In the genomic region with DNA sequence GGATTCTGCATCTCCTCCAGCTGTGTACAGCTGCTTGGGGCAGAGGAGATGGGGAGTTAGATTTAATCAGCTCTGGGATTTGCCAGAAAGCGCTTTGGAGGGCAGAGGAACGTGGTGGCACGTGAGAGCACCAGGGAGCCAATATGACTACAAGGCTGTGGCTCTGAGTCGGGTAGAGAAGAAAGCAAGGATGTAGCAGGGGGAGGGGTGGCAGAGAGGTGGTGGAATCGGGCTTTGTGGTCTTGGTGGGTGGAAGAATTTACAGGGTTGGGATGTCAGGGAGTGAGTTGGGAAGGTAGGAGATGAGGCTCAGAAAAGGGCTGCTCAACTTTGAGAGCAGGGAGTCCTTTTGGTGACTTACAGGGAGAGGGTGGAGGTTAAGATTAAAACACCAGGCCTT, we compare ENCODE assay signal across 9 cellular contexts.
DNase-seq lines count a peak whose midpoint lies in the region; ATAC-seq and TF ChIP-seq lines count a peak whose summit lies in the region.
"Had no signal": no experiment of that assay in that cellular context is flagged by ENCODE, and none has a peak within 500 bp of the region (broad histone marks: within the 10 kb centered on the region; RNA-seq: fewer than 3 reads in every experiment).

No MANE protein-coding gene starts in this region.

- ATAC-seq in Right ventricle myocardium inferior (no peak), body of pancreas (no peak), natural killer cell (no peak), GM23338 (no peak)
- no peak for ATAC-seq in activated CD4-positive, CD25-positive, alpha-beta regulatory T cell treated with anti-CD3 and anti-CD28 coated beads, Interleukin-2, amount 50 U/mL, for 24 hours

- peaks cover 0 to 89% of the 10 kb centered on the region in 2 donors for H3K4me1 ChIP-seq in right atrium auricular region
- peaks cover 76% of the 10 kb centered on the region for H3K4me1 ChIP-seq in body of pancreas
- peaks cover 89% of the 10 kb centered on the region for H3K4me1 ChIP-seq in vagina
- H3K4me1 ChIP-seq in GM23338 (ENCODE audit: insufficient read depth): peaks cover 16% of the 10 kb centered on the region

- H3K4me2 ChIP-seq in GM23338: no peak overlapping the region

- H3K36me3 Mint-ChIP-seq in natural killer cell (no peaks in the 10 kb centered on the region), GM23338 (ENCODE audit: low read depth) (peaks cover 10% of the 10 kb centered on the region)

- no peaks in the 10 kb centered on the region for H3K36me3 ChIP-seq in right atrium auricular region
- H3K36me3 ChIP-seq in body of pancreas (replicated peaks in 1 of 2; ENCODE audit: insufficient read depth in 1 of 2, low read depth in 2 of 2): no peaks in the 10 kb centered on the region
- H3K36me3 ChIP-seq in vagina: no peaks in the 10 kb centered on the region
- no peaks in the 10 kb centered on the region for H3K36me3 ChIP-seq in GM23338 (ENCODE audit: insufficient read depth)

- H3K9me2 ChIP-seq in GM23338 (ENCODE audit: insufficient read depth): peaks cover 1% of the 10 kb centered on the region; the same call in 1 of the 2 replicates

- no peaks in the 10 kb centered on the region for H3K27me3 ChIP-seq in right atrium auricular region
- no peaks in the 10 kb centered on the region for H3K27me3 ChIP-seq in body of pancreas
- no peaks in the 10 kb centered on the region for H3K27me3 ChIP-seq in vagina
- H3K27me3 ChIP-seq in GM23338 (ENCODE audit: insufficient read depth): no peaks in the 10 kb centered on the region

- H3K4me1 Mint-ChIP-seq in natural killer cell (peaks cover 68 to 80% of the 10 kb centered on the region in 2 donors), GM23338 (peaks cover 50% of the 10 kb centered on the region)

- H3K79me2 ChIP-seq in GM23338 (replicated peaks; ENCODE audit: insufficient read depth): peaks cover 90% of the 10 kb centered on the region

- TF ChIP-seq POLR2A in body of pancreas (IDR thresholded peaks at IDR 0.05) (no peak), vagina (IDR thresholded peaks at IDR 0.05) (no peak)

- H3F3A ChIP-seq in GM23338 (replicated peaks; ENCODE audit: low read depth): no peaks in the 10 kb centered on the region

- H3K4me3 Mint-ChIP-seq in natural killer cell: peak overlapping the region; percentile 49
- H3K4me3 Mint-ChIP-seq in GM23338: no peak overlapping the region

- H4K20me1 ChIP-seq in GM23338 (replicated peaks; ENCODE audit: insufficient read depth): 0 out of 2 replicates have a peak, but pooled peaks cover 4% of the 10 kb centered on the region

- no peaks in the 10 kb centered on the region for H3K27me3 Mint-ChIP-seq in natural killer cell (ENCODE audit: low read depth in 2 of 2)
- peaks cover 5% of the 10 kb centered on the region for H3K27me3 Mint-ChIP-seq in GM23338 (ENCODE audit: insufficient read depth, low read depth, poor library complexity)

- H2AFZ ChIP-seq in GM23338: no peak overlapping the region

- TF ChIP-seq CTCF in right atrium auricular region (IDR thresholded peaks at IDR 0.05): no peak
- no peak for TF ChIP-seq CTCF in body of pancreas (IDR thresholded peaks at IDR 0.05)
- no peak for TF ChIP-seq CTCF in natural killer cell (IDR thresholded peaks at IDR 0.05)
- no peak for TF ChIP-seq CTCF in vagina (IDR thresholded peaks at IDR 0.05)
- TF ChIP-seq CTCF in GM23338 (conservative IDR thresholded peaks at IDR 0.05; ENCODE audit: low read depth in 2 of 2): no peak

- H3K9me3 Mint-ChIP-seq in natural killer cell: peaks cover under 1 to 5% of the 10 kb centered on the region in 2 donors
- peaks cover 13% of the 10 kb centered on the region for H3K9me3 Mint-ChIP-seq in GM23338

- intact Hi-C loops in Right ventricle myocardium inferior (cut with DNase I) (loop anchor here (5.0 kb wide), 1 partner anchor 73 kb away; no protein-coding TSS in a partner anchor), body of pancreas (cut with DNase I) (no loop called here), natural killer cell (cut with micrococcal nuclease) (loop anchor here (10.0 kb wide), 1 partner anchor 95 kb away; no protein-coding TSS in a partner anchor), vagina (cut with DNase I) (no loop called here)

- H3K4me3 ChIP-seq in right atrium auricular region (no peak overlapping the region), body of pancreas (no peak overlapping the region), vagina (no peak overlapping the region), GM23338 (no peak overlapping the region)

- H3K9me3 ChIP-seq in right atrium auricular region (no peaks in the 10 kb centered on the region), body of pancreas (no peaks in the 10 kb centered on the region), vagina (no peaks in the 10 kb centered on the region)

- peak overlapping the region; percentile 77 to 80 for H3K27ac ChIP-seq in right atrium auricular region
- H3K27ac ChIP-seq in body of pancreas: peak overlapping the region in 3 of 4 donors; percentile 63 to 84 (median 75)
- H3K27ac ChIP-seq in vagina: peak overlapping the region; percentile 47
- no peak overlapping the region for H3K27ac ChIP-seq in GM23338 (ENCODE audit: low read depth)

- DNase-seq in right atrium auricular region (ENCODE audit: low spot score) (no peak), Right ventricle myocardium inferior (ENCODE audit: missing footprints) (no peak), body of pancreas (no peak), natural killer cell (no peak), vagina (ENCODE audit: extremely low spot score in 2 of 2) (no peak), HT-29 (ENCODE audit: low spot score) (no peak), GM23338 (ENCODE audit: low spot score) (no peak)
- DNase-seq: NCI-H2029 had no signal

- WGBS in body of pancreas, 2 donors: 78% methylated on average over 5 of the region's 5 CpGs

- H3K27ac Mint-ChIP-seq in natural killer cell (peak overlapping the region; percentile 92 to 97), GM23338 (no peak overlapping the region; the same call in 1 of the 2 replicates)

TF ChIP-seq in GM23338, 12 proteins besides CTCF, POLR2A, EP300 and RAD21:
- no peak for TF ChIP-seq CREB1 (CRISPR knock-in tag; IDR thresholded peaks at IDR 0.05; ENCODE audit: low read depth)
- no peak for TF ChIP-seq JUNB (IDR thresholded peaks at IDR 0.05; ENCODE audit: unreplicated experiment)
- no peak for TF ChIP-seq NANOG (IDR thresholded peaks at IDR 0.05; ENCODE audit: borderline replicate concordance)
- TF ChIP-seq EZH2phosphoT487 (IDR thresholded peaks at IDR 0.05; ENCODE audit: unreplicated experiment): no peak
- no peak for TF ChIP-seq EZH2 (IDR thresholded peaks at IDR 0.05; ENCODE audit: low read depth, unreplicated experiment)
- TF ChIP-seq, protein P1, sequence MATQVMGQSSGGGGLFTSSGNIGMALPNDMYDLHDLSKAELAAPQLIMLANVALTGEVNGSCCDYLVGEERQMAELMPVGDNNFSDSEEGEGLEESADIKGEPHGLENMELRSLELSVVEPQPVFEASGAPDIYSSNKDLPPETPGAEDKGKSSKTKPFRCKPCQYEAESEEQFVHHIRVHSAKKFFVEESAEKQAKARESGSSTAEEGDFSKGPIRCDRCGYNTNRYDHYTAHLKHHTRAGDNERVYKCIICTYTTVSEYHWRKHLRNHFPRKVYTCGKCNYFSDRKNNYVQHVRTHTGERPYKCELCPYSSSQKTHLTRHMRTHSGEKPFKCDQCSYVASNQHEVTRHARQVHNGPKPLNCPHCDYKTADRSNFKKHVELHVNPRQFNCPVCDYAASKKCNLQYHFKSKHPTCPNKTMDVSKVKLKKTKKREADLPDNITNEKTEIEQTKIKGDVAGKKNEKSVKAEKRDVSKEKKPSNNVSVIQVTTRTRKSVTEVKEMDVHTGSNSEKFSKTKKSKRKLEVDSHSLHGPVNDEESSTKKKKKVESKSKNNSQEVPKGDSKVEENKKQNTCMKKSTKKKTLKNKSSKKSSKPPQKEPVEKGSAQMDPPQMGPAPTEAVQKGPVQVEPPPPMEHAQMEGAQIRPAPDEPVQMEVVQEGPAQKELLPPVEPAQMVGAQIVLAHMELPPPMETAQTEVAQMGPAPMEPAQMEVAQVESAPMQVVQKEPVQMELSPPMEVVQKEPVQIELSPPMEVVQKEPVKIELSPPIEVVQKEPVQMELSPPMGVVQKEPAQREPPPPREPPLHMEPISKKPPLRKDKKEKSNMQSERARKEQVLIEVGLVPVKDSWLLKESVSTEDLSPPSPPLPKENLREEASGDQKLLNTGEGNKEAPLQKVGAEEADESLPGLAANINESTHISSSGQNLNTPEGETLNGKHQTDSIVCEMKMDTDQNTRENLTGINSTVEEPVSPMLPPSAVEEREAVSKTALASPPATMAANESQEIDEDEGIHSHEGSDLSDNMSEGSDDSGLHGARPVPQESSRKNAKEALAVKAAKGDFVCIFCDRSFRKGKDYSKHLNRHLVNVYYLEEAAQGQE (IDR thresholded peaks at IDR 0.05; ENCODE audit: unreplicated experiment): no peak
- TF ChIP-seq ZNF331 (CRISPR knock-in tag; IDR thresholded peaks at IDR 0.05; ENCODE audit: low read depth): no peak

Comparison
In these comparisons a context has a peak if more than half of its experiments do, and no peak if none do; other contexts are left out.
1. intact Hi-C loops: an anchor here in Right ventricle myocardium inferior (5.0 kb wide) and natural killer cell (10.0 kb wide); none called in body of pancreas and vagina.